Comparison of ENCODE assay signal across 19 cellular contexts in genomic region chr21:31931644-31932469, GRCh38. TPM values are rescaled to one million over a fixed set of nuclear protein-coding genes. Genes with fewer than 3 reads are reported as not detected.
A peak's percentile ranks its signal among the peaks of the same experiment; 100 is the strongest.
DNase-seq lines count a peak whose midpoint lies in the region; ATAC-seq and TF ChIP-seq lines count a peak whose summit lies in the region.
"Had no signal": no experiment of that assay in that cellular context is flagged by ENCODE, and none has a peak within 500 bp of the region (broad histone marks: within the 10 kb centered on the region; RNA-seq: fewer than 3 reads in every experiment).

No MANE protein-coding gene starts in this region.

- H3K9me3 Mint-ChIP-seq in stimulated activated naive CD8-positive, alpha-beta T cell treated with anti-CD3 and anti-CD28 coated beads, Interleukin-15, amount 100 ng/mL, for 72 hours = no peaks in the 10 kb centered on the region

- H3K4me1 Mint-ChIP-seq in stimulated activated naive CD8-positive, alpha-beta T cell treated with anti-CD3 and anti-CD28 coated beads, Interleukin-15, amount 100 ng/mL, for 72 hours = no peaks in the 10 kb centered on the region

- no peak overlapping the region for H3K27ac Mint-ChIP-seq in stimulated activated naive CD8-positive, alpha-beta T cell treated with anti-CD3 and anti-CD28 coated beads, Interleukin-15, amount 100 ng/mL, for 72 hours
- H3K27ac Mint-ChIP-seq: GM23338 had no signal

- no peak overlapping the region for H2BK12ac ChIP-seq in neuronal stem cell (ENCODE audit: low read length)

- peak overlapping the region; percentile 63 for H3K18ac ChIP-seq in neuronal stem cell (ENCODE audit: low read length)

- no peak for TF ChIP-seq POLR2A in lower leg skin (IDR thresholded peaks at IDR 0.05)

- no peak overlapping the region for H2AFZ ChIP-seq in neuronal stem cell (ENCODE audit: low read length)
- H2AFZ ChIP-seq: GM23338 had no signal

- no peak for DNase-seq in stimulated activated naive CD8-positive, alpha-beta T cell treated with anti-CD3 and anti-CD28 coated beads, Interleukin-15, amount 100 ng/mL, for 72 hours
- DNase-seq in stimulated activated naive CD8-positive, alpha-beta T cell treated with anti-CD3 and anti-CD28 coated beads, Interleukin-15, Interleukin-2, amounts not matched to agents 100 U/mL and 50 U/mL, for 24 hours = no peak
- peak; percentile 96 for DNase-seq in islet precursor cell
- DNase-seq in neuronal stem cell (ENCODE audit: low spot score) = no peak
- no peak for DNase-seq in superior temporal gyrus (ENCODE audit: extremely low spot score)
- DNase-seq in lower leg skin (ENCODE audit: low spot score in 2 of 2) = no peak
- DNase-seq: 8988T; CD4-positive, alpha-beta memory T cell; IMR-90; Karpas-422; MG63; NCI-H1092; NCI-H146; NCI-H2081; NCI-H510A; NCI-H82 had no signal

- no CpG with 5 or more reads among the region's 23 CpGs for WGBS in neuronal stem cell (ENCODE audit: extremely low coverage in 2 of 2, insufficient read length in 2 of 2, insufficient replicate concordance in 1 of 2), 2 donors
- 92 to 94% methylated on average over 23 of the region's 23 CpGs for WGBS in lower leg skin, 2 donors

- no peak overlapping the region for H3K4ac ChIP-seq in neuronal stem cell (ENCODE audit: low read length)

- peaks cover 6% of the 10 kb centered on the region for H3K79me1 ChIP-seq in neuronal stem cell (ENCODE audit: low read depth, low read length)

- peak overlapping the region; percentile 80 for H3K9ac ChIP-seq in neuronal stem cell (ENCODE audit: low read depth, low read length, poor library complexity)

- H2BK120ac ChIP-seq in neuronal stem cell (ENCODE audit: low read depth, low read length) = no peak overlapping the region

- H3K23ac ChIP-seq in neuronal stem cell (ENCODE audit: low read depth, low read length, poor library complexity) = peak overlapping the region; percentile 21

- no peak overlapping the region for H3K4me2 ChIP-seq in neuronal stem cell (ENCODE audit: insufficient read depth, low read length, poor library complexity, severe bottlenecking)
- H3K4me2 ChIP-seq: GM23338 had no signal

- H3K36me3 ChIP-seq in neuronal stem cell (replicated peaks in 1 of 2; ENCODE audit: control insufficient read depth in 2 of 2, insufficient read depth in 2 of 2, low read length in 2 of 2) = peaks cover 4 to 12% of the 10 kb centered on the region in 2 donors
- H3K36me3 ChIP-seq: MG63 had no signal

- ATAC-seq in stimulated activated naive CD8-positive, alpha-beta T cell treated with anti-CD3 and anti-CD28 coated beads, Interleukin-15, amount 100 ng/mL, for 72 hours = peak; percentile 23
- ATAC-seq in stimulated activated naive CD8-positive, alpha-beta T cell treated with anti-CD3 and anti-CD28 coated beads, Interleukin-15, Interleukin-2, amounts not matched to agents 100 U/mL and 50 U/mL, for 24 hours = no peak
- ATAC-seq in GM21529 (IDR thresholded peaks at IDR 0.05; ENCODE audit: unreplicated experiment) (no peak), HG03354 (IDR thresholded peaks at IDR 0.05; ENCODE audit: poor library complexity, severe bottlenecking, unreplicated experiment) (no peak)

- peak overlapping the region; percentile 19 for H4K8ac ChIP-seq in neuronal stem cell (ENCODE audit: low read depth, low read length)

- H3K4me1 ChIP-seq in neuronal stem cell (ENCODE audit: control insufficient read depth in 2 of 2, insufficient read depth in 1 of 2, low read depth in 1 of 2, low read length in 2 of 2) = peaks cover 29 to 36% of the 10 kb centered on the region in 2 donors

- TF ChIP-seq CTCF in lower leg skin (IDR thresholded peaks at IDR 0.05) = no peak

- no peak overlapping the region for H4K91ac ChIP-seq in neuronal stem cell (ENCODE audit: low read depth, low read length, poor library complexity)

- no peak overlapping the region for H3K27ac ChIP-seq in neuronal stem cell (replicated peaks; ENCODE audit: low read length)

- intact Hi-C loops in lower leg skin (cut with DNase I; ENCODE audit: low total_unique reads) = no loop called here

- peak overlapping the region in 1 of 2 donors; percentile 54 for H3K4me3 ChIP-seq in neuronal stem cell (ENCODE audit: low read length in 2 of 2)
- H3K4me3 ChIP-seq in lower leg skin (ENCODE audit: low read depth, poor library complexity, severe bottlenecking) = no peak overlapping the region
- H3K4me3 ChIP-seq: GM23338, MG63 had no signal

- H3K14ac ChIP-seq in neuronal stem cell (ENCODE audit: low read length) = no peak overlapping the region

- H2BK5ac ChIP-seq in neuronal stem cell (ENCODE audit: low read length) = no peak overlapping the region

- H2AK5ac ChIP-seq in neuronal stem cell (ENCODE audit: low read depth, low read length) = no peak overlapping the region

- H3K4me3 Mint-ChIP-seq in stimulated activated naive CD8-positive, alpha-beta T cell treated with anti-CD3 and anti-CD28 coated beads, Interleukin-15, amount 100 ng/mL, for 72 hours = no peak overlapping the region
- H3K4me3 Mint-ChIP-seq: CD4-positive, alpha-beta memory T cell; GM23338 had no signal

- peaks cover 9% of the 10 kb centered on the region for H3K27me3 Mint-ChIP-seq in stimulated activated naive CD8-positive, alpha-beta T cell treated with anti-CD3 and anti-CD28 coated beads, Interleukin-15, amount 100 ng/mL, for 72 hours

- H2BK15ac ChIP-seq in neuronal stem cell (ENCODE audit: low read length) = no peak overlapping the region

- H3K9me3 ChIP-seq in neuronal stem cell (replicated peaks in 1 of 2; ENCODE audit: control insufficient read depth in 2 of 2, insufficient read depth in 1 of 2, low read depth in 1 of 2, low read length in 2 of 2) = peaks cover 0 to 2% of the 10 kb centered on the region in 2 donors
- H3K9me3 ChIP-seq: MG63 had no signal

- no peaks in the 10 kb centered on the region for H3K27me3 ChIP-seq in neuronal stem cell (ENCODE audit: control insufficient read depth in 3 of 3, insufficient read depth in 3 of 3, low read depth in 1 of 3, low read length in 3 of 3)
- H3K27me3 ChIP-seq: MG63 had no signal

RNA-seq across cellular contexts. Expression of gene HUNK, which starts 59.0 kb away (rescaled TPM):
- polyA plus RNA-seq in neuronal stem cell (2013, experiment 1 of 2) = 5.4 TPM
- polyA plus RNA-seq in neuronal stem cell (2013, experiment 2 of 2) = 5.4 TPM
- total RNA-seq in lower leg skin = 1 to 10 TPM; 2.8 to 4.0 (median 3.5) TPM
